25 cellular contexts compared by ENCODE assay signal in the genomic region with DNA sequence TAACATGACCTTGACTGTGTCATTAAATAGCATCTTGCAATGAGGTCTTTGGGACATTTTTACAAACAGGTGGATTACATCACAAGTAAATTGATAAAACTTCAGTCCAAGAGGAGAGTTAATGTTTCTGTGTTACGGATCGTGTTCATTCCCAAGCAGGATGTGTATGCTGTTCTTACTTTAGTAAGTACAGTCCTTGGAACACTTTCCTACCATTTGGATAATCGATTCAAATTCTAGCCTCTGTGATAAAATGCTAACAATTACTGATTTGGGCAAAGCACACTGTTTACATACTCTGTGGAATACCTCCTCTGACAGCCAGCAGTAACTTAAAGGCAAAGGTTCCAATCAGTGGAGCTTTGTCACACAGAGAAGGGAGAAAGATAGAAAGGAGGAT.
DNase-seq lines count a peak whose midpoint lies in the region; ATAC-seq, FAIRE-seq and TF ChIP-seq lines count a peak whose summit lies in the region.
"Had no signal": no experiment of that assay in that cellular context is flagged by ENCODE, and none has a peak within 500 bp of the region (broad histone marks: within the 10 kb centered on the region; RNA-seq: fewer than 3 reads in every experiment).

No MANE protein-coding gene starts in this region.

- H3K27ac ChIP-seq in HEK293 (ENCODE audit: extremely low read depth, low read depth, low read length) (no peak overlapping the region), pancreas (no peak overlapping the region), uterus (no peak overlapping the region)
- H3K27ac ChIP-seq: A549, GM23248 had no signal

- 7 to 12% methylated on average over 3 of the region's 3 CpGs for WGBS in pancreas, 2 donors

- no peak for TF ChIP-seq CTCF in HEK293 (tag by site-specific recombination; IDR thresholded peaks at IDR 0.05)
- no peak for TF ChIP-seq CTCF in bronchial epithelial cell (IDR thresholded peaks at IDR 0.05; ENCODE audit: insufficient read depth, low read length, severe bottlenecking)
- TF ChIP-seq CTCF in pancreas (IDR thresholded peaks at IDR 0.05): no peak
- no peak for TF ChIP-seq CTCF in uterus (IDR thresholded peaks at IDR 0.05)

- H3K4me1 ChIP-seq in HEK293 (ENCODE audit: control insufficient read depth, insufficient read depth, low read length) (no peaks in the 10 kb centered on the region; the same call in 1 of the 2 replicates), pancreas (peaks cover 3 to 9% (median 8%) of the 10 kb centered on the region in 3 donors), uterus (no peaks in the 10 kb centered on the region)
- H3K4me1 ChIP-seq: A549 had no signal

- CTCF ChIA-PET in HEK293 (lab: Yijun Ruan, JAX): no interaction called here

- H3K9me3 ChIP-seq in HEK293 (ENCODE audit: control insufficient read depth, insufficient read depth, low read depth, low read length): no peaks in the 10 kb centered on the region
- H3K9me3 ChIP-seq in pancreas: no peaks in the 10 kb centered on the region
- H3K9me3 ChIP-seq in uterus: no peaks in the 10 kb centered on the region
- H3K9me3 ChIP-seq: A549 had no signal

- H3K27me3 ChIP-seq in bronchial epithelial cell (ENCODE audit: control insufficient read depth, insufficient read depth, low read length) (no peaks in the 10 kb centered on the region), pancreas (no peaks in the 10 kb centered on the region), uterus (no peaks in the 10 kb centered on the region)

- intact Hi-C loops in pancreas (cut with DNase I): no loop called here
- intact Hi-C loops in uterus (cut with DNase I; ENCODE audit: low total_unique reads): no loop called here

- no peak for TF ChIP-seq POLR2A in uterus (IDR thresholded peaks at IDR 0.05)

- H3K36me3 ChIP-seq in HEK293 (ENCODE audit: control insufficient read depth in 2 of 2, insufficient read depth in 1 of 2, low read length in 2 of 2) (no peaks in the 10 kb centered on the region), bronchial epithelial cell (ENCODE audit: control insufficient read depth, insufficient read depth, low read length) (no peaks in the 10 kb centered on the region), pancreas (no peaks in the 10 kb centered on the region), uterus (no peaks in the 10 kb centered on the region)

- no peak overlapping the region for H3K4me3 ChIP-seq in HEK293 (ENCODE audit: low read depth, low read length)
- no peak overlapping the region for H3K4me3 ChIP-seq in bronchial epithelial cell (ENCODE audit: low read depth, low read length)
- no peak overlapping the region for H3K4me3 ChIP-seq in pancreas
- no peak overlapping the region for H3K4me3 ChIP-seq in uterus
- H3K4me3 ChIP-seq: A549, GM12878, GM23248 had no signal

- FAIRE-seq in bronchial epithelial cell (lab: Jason Lieb, UNC) (peak; percentile 79), pancreas (lab: Jason Lieb, UNC) (no peak)
- FAIRE-seq: A549, GM12878, GM19239, H1 had no signal

- DNase-seq in NCI-H526 treated with DMSO at 0.1 percent for 48 hours (lab: John Stamatoyannopoulos, UW) (peak; percentile 36), bronchial epithelial cell (ENCODE audit: low read depth) (no peak), pancreas (no peak), NCI-H82 treated with DMSO at 0.1 percent for 48 hours (lab: John Stamatoyannopoulos, UW; ENCODE audit: unreplicated experiment) (no peak), uterus (no peak)
- DNase-seq: 8988T; ACHN; C1 segment of cervical spinal cord; Calu3; CD4-positive, alpha-beta memory T cell; COR-L47; DMS153; DMS79; EL; GDM1; GM23248; H7; HFFc6 had no signal

- ATAC-seq in pancreas (peak; percentile 25 to 81 (median 56)), HG03460 (IDR thresholded peaks at IDR 0.05; ENCODE audit: unreplicated experiment) (no peak)
- ATAC-seq: A549, GM12878, HCT116 had no signal

- POLR2A ChIA-PET in HEK293 (lab: Yijun Ruan, JAX): no interaction called here

TF ChIP-seq in HEK293, 187 proteins besides CTCF, POLR2A, EP300 and RAD21:
- no peak for TF ChIP-seq ATF2 (tag by site-specific recombination; IDR thresholded peaks at IDR 0.05; ENCODE audit: low read depth)
- peak; percentile 58; the same call in 1 of the 2 replicates for TF ChIP-seq ZNF600 (tag by site-specific recombination; IDR thresholded peaks at IDR 0.05)
